18 cellular contexts compared by ENCODE assay signal in the genomic region with DNA sequence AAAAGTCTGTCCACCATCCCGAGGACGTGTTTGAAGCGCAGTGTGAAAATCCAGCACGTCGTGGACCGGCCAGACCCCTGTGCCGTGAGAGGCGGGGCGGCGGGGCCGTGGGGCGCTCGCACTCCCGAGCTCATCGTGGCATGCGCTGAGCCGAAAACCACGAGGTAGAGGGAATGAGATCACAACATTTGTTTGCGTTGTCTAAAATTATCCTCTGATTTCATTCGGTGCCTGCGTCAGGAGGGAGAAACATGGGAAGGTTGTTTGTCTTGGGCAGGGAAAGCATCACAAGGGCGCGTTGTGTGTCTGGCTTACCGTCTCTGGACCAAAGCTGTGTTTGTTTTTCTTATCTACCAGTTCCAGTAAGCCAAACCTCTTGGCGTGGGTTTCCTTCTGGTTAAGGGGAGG.
DNase-seq lines count a peak whose midpoint lies in the region; ATAC-seq, FAIRE-seq and TF ChIP-seq lines count a peak whose summit lies in the region.
"Had no signal": no experiment of that assay in that cellular context is flagged by ENCODE, and none has a peak within 500 bp of the region (broad histone marks: within the 10 kb centered on the region; RNA-seq: fewer than 3 reads in every experiment).

No MANE protein-coding gene starts in this region.

- BruUV-seq in endothelial cell of umbilical vein (replicated peaks; lab: Mats Ljungman, UMichigan): no TSS peak

- TF ChIP-seq CTCF in left ventricle myocardium inferior (IDR thresholded peaks at IDR 0.05; ENCODE audit: borderline replicate concordance) (no peak), endothelial cell of umbilical vein (IDR thresholded peaks at IDR 0.05; ENCODE audit: extremely low read depth in 1 of 2, insufficient read depth in 1 of 2, low read depth in 1 of 2, low read length in 2 of 2) (no peak), vagina (IDR thresholded peaks at IDR 0.05) (no peak)

- peak overlapping the region; percentile 75 for H3K9ac ChIP-seq in endothelial cell of umbilical vein (replicated peaks; ENCODE audit: extremely low read depth, insufficient read depth, low read length)

- no peak for DNase-seq in Right ventricle myocardium superior
- DNase-seq in left ventricle myocardium inferior: no peak
- peak; percentile 97 for DNase-seq in endothelial cell of umbilical vein (ENCODE audit: low read depth, low spot score)
- peak; percentile 44 for DNase-seq in non-pigmented ciliary epithelial cell (ENCODE audit: low read depth)
- peak in 1 of 2 donors; percentile 22 for DNase-seq in vagina (ENCODE audit: extremely low spot score in 2 of 2)
- no peak for DNase-seq in GOT3 (lab: John Stamatoyannopoulos, UW)
- no peak for DNase-seq in substantia nigra (lab: John Stamatoyannopoulos, UW)
- DNase-seq: activated CD8-positive, alpha-beta memory T cell treated with anti-CD3 and anti-CD28 coated beads, Interleukin-2, amount 50 U/mL, for 48 hours; activated naive CD8-positive, alpha-beta T cell treated with anti-CD3 and anti-CD28 coated beads, Interleukin-2, amount 10 ng/mL, durations not matched to agents 7 days and 5 days; DMS 273 treated with DMSO at 0.1 percent for 48 hours; effector memory CD4-positive, alpha-beta T cell; hypothalamus; midbrain; NCI-H1105; NCI-H748 treated with DMSO at 0.1 percent for 48 hours; SJCRH30 had no signal

- CTCF ChIA-PET in endothelial cell of umbilical vein (lab: Charles Lee): interaction anchor here (1.0 to 2.6 kb wide), 7 partner anchors 9 to 126 kb away, joined by 3 to 10 read pairs (median 5); no protein-coding TSS in a partner anchor

- no peaks in the 10 kb centered on the region for H3K9me1 ChIP-seq in endothelial cell of umbilical vein (replicated peaks; ENCODE audit: control insufficient read depth, extremely low read depth, insufficient read depth, low read length)

- peak overlapping the region; percentile 43 for H3K4me2 ChIP-seq in endothelial cell of umbilical vein (ENCODE audit: insufficient read depth, low read length)

- intact Hi-C loops in Right ventricle myocardium superior (cut with DNase I) (no loop called here), left ventricle myocardium inferior (cut with micrococcal nuclease) (no loop called here), endothelial cell of umbilical vein (cut with micrococcal nuclease) (loop anchor here (1.0 kb wide), 1 partner anchor 126 kb away; no protein-coding TSS in a partner anchor), vagina (cut with DNase I) (no loop called here)

- peak; percentile 34 for ATAC-seq in Right ventricle myocardium superior (ENCODE audit: poor library complexity)
- ATAC-seq in HG02763 (IDR thresholded peaks at IDR 0.05; ENCODE audit: unreplicated experiment): no peak
- ATAC-seq: WTC11 had no signal

- H3K4me1 ChIP-seq in left ventricle myocardium inferior (peaks cover 11% of the 10 kb centered on the region), endothelial cell of umbilical vein (ENCODE audit: control insufficient read depth, extremely low read depth, insufficient read depth, low read length) (peaks cover 36% of the 10 kb centered on the region), vagina (no peaks in the 10 kb centered on the region)
- H3K4me1 ChIP-seq: SJCRH30 had no signal

- H3K27ac ChIP-seq in left ventricle myocardium inferior (replicated peaks) (no peak overlapping the region), endothelial cell of umbilical vein (ENCODE audit: insufficient read depth, low read depth, low read length) (peak overlapping the region; percentile 99), vagina (peak overlapping the region; percentile 51), substantia nigra (ENCODE audit: low read depth, low read length, poor library complexity, severe bottlenecking) (no peak overlapping the region)
- H3K27ac ChIP-seq: SJCRH30 had no signal

- H3K9me3 ChIP-seq in left ventricle myocardium inferior (replicated peaks): no peaks in the 10 kb centered on the region
- no peaks in the 10 kb centered on the region for H3K9me3 ChIP-seq in endothelial cell of umbilical vein (replicated peaks; ENCODE audit: control insufficient read depth, insufficient read depth, low read length)
- H3K9me3 ChIP-seq in vagina: no peaks in the 10 kb centered on the region
- H3K9me3 ChIP-seq: SJCRH30 had no signal

- no peaks in the 10 kb centered on the region for H4K20me1 ChIP-seq in endothelial cell of umbilical vein (replicated peaks; ENCODE audit: control insufficient read depth, extremely low read depth, insufficient read depth, low read length)

- no peaks in the 10 kb centered on the region for H3K27me3 ChIP-seq in left ventricle myocardium inferior (ENCODE audit: low read depth)
- H3K27me3 ChIP-seq in endothelial cell of umbilical vein (ENCODE audit: control insufficient read depth in 2 of 2, insufficient read depth in 2 of 2, low read length in 2 of 2): no peaks in the 10 kb centered on the region
- no peaks in the 10 kb centered on the region for H3K27me3 ChIP-seq in vagina
- H3K27me3 ChIP-seq: SJCRH30 had no signal

- H2AFZ ChIP-seq in endothelial cell of umbilical vein (ENCODE audit: low read depth, low read length): peak overlapping the region; percentile 7

- dilution Hi-C loops in endothelial cell of umbilical vein (cut with MboI; ENCODE audit: extremely low pct_ligation_motif_present, low sequenced_read_pairs): no loop called here

- no peak overlapping the region for H3K4me3 ChIP-seq in left ventricle myocardium inferior
- H3K4me3 ChIP-seq in endothelial cell of umbilical vein (replicated peaks in 1 of 3; ENCODE audit: insufficient read depth in 1 of 3, low read depth in 1 of 3, low read length in 3 of 3): no peak overlapping the region
- no peak overlapping the region for H3K4me3 ChIP-seq in vagina
- H3K4me3 ChIP-seq: SJCRH30 had no signal

- no peaks in the 10 kb centered on the region for H3K79me2 ChIP-seq in endothelial cell of umbilical vein (ENCODE audit: control insufficient read depth, insufficient read depth, low read length)

- H3K36me3 ChIP-seq in left ventricle myocardium inferior: peaks cover 64% of the 10 kb centered on the region
- peaks cover 6% of the 10 kb centered on the region in 2 experiments for H3K36me3 ChIP-seq in endothelial cell of umbilical vein (ENCODE audit: control insufficient read depth in 2 of 2, extremely low read depth in 1 of 2, insufficient read depth in 2 of 2, low read length in 2 of 2)
- peaks cover 0 to 18% of the 10 kb centered on the region in 2 donors for H3K36me3 ChIP-seq in vagina
- H3K36me3 ChIP-seq: SJCRH30 had no signal

- TF ChIP-seq POLR2A in endothelial cell of umbilical vein (IDR thresholded peaks at IDR 0.05; ENCODE audit: low read depth, low read length) (no peak), vagina (IDR thresholded peaks at IDR 0.05) (no peak)

- peak; percentile 97 for FAIRE-seq in endothelial cell of umbilical vein (lab: Jason Lieb, UNC)

- POLR2A ChIA-PET in endothelial cell of umbilical vein (lab: Charles Lee): interaction anchor here (1.1 kb wide), 1 partner anchor 31 kb away, joined by 3 read pairs; no protein-coding TSS in a partner anchor

TF ChIP-seq in endothelial cell of umbilical vein, 7 proteins besides CTCF, POLR2A, EP300 and RAD21:
- TF ChIP-seq POLR2AphosphoS5 (IDR thresholded peaks at IDR 0.05; ENCODE audit: insufficient read depth, low read depth, low read length) (peak; percentile 52), GATA2 (IDR thresholded peaks at IDR 0.05; ENCODE audit: insufficient read depth, insufficient read length, low read depth, low read length) (no peak), FOS (IDR thresholded peaks at IDR 0.05; ENCODE audit: borderline replicate concordance, insufficient read depth, low read length) (no peak), MAX (IDR thresholded peaks at IDR 0.05; ENCODE audit: insufficient read depth, insufficient read length) (peak; percentile 90), JUN (IDR thresholded peaks at IDR 0.05; ENCODE audit: borderline replicate concordance, insufficient read depth, insufficient read length, low read depth) (peak; percentile 88), MYC (IDR thresholded peaks at IDR 0.05; ENCODE audit: low read depth, low read length) (peak; percentile 1), EZH2 (IDR thresholded peaks at IDR 0.05; ENCODE audit: borderline replicate concordance, low read depth, low read length, severe bottlenecking) (no peak)

Comparison
In these comparisons a context has a peak if more than half of its experiments do, and no peak if none do; other contexts are left out.
1. DNase-seq: peak in endothelial cell of umbilical vein (single experiment) and non-pigmented ciliary epithelial cell (single experiment); none in Right ventricle myocardium superior (single experiment), left ventricle myocardium inferior (single experiment), GOT3 (single experiment) and substantia nigra (0 of 49).
2. H3K27ac ChIP-seq: peak in endothelial cell of umbilical vein (single experiment) and vagina (single experiment); none in left ventricle myocardium inferior (single experiment) and substantia nigra (single experiment).